ENCODE assay signal across 17 cellular contexts in genomic region chr2:84055816-84056215, GRCh38.
"Had no signal": no experiment of that assay in that cellular context is flagged by ENCODE, and none has a peak within 500 bp of the region (broad histone marks: within the 10 kb centered on the region; RNA-seq: fewer than 3 reads in every experiment).

No MANE protein-coding gene starts in this region.

- H3K4me1 ChIP-seq: parathyroid adenoma, stomach, transverse colon had no signal

- H3K4me3 ChIP-seq: esophagus squamous epithelium, stomach, thoracic aorta, transverse colon had no signal

- H3K4me3 Mint-ChIP-seq: immature natural killer cell; naive thymus-derived CD4-positive, alpha-beta T cell; nephron progenitor cell had no signal

- H3K9me3 Mint-ChIP-seq: naive thymus-derived CD4-positive, alpha-beta T cell; nephron progenitor cell had no signal

- DNase-seq: effector memory CD4-positive, alpha-beta T cell; esophagus squamous epithelium; foreskin fibroblast; immature natural killer cell; kidney; left colon; naive thymus-derived CD4-positive, alpha-beta T cell; nephron progenitor cell; stimulated activated CD4-positive, alpha-beta T cell treated with anti-CD3 and anti-CD28 coated beads, Interleukin-2, amount 100 ng/mL, for 24 hours; stimulated activated naive CD4-positive, alpha-beta T cell; stomach; substantia nigra; transverse colon had no signal

- H3K4me1 Mint-ChIP-seq: immature natural killer cell, nephron progenitor cell had no signal

- H3K36me3 ChIP-seq: esophagus squamous epithelium, stomach, thoracic aorta, transverse colon had no signal

- H3K27ac ChIP-seq: epithelial cell of prostate, esophagus squamous epithelium, parathyroid adenoma, stomach, thoracic aorta, transverse colon had no signal

- H3K9me3 ChIP-seq: esophagus squamous epithelium, stomach, thoracic aorta, transverse colon had no signal

- H3K27ac Mint-ChIP-seq: immature natural killer cell; naive thymus-derived CD4-positive, alpha-beta T cell; nephron progenitor cell had no signal

- ATAC-seq: left colon; naive thymus-derived CD4-positive, alpha-beta T cell; sciatic nerve had no signal

- H3K36me3 Mint-ChIP-seq: immature natural killer cell; naive thymus-derived CD4-positive, alpha-beta T cell had no signal

- H3K27me3 ChIP-seq: esophagus squamous epithelium, stomach, transverse colon had no signal
